In the genomic region with DNA sequence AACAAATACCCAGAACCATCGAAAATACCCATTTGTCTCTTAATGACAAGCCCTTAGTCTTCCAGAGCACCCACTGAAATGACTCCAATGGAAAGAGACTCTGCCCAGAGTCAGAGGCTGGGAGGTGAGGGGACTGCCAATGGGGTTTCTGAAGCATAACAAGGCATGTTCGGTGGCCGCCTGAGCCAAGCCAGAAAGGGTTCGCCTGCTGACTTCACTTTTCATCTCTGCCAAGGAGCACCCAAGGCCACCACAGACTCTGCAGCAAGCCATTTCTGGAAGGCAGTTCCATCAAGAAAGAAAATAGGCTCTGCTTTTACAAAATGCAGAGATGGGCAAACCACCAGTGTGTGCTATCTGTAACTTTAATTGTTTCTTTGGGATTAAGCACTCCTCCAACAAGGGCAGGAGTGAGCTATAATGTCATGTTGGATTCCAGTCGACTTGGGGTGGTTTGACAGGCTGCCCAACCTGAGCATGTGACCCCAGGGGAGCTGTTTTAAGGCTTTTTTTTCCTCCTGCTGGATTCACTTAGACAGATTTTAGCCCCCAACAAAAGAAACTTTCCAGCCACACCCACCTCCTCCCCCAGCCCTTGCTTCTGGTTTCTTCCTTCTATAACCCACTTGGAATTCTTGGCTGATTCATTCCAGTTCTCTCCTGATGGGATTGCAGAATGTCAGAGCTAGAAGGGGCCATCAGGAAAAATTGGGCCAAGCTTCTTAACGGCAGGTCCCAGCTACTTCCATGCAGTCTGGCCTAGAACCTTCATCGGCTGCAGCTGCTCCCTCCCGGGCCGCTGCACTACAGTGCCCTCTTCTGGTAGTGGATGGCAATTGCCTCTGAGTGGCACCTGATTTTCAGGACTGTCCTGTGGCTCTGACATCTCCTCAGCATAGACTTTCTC, we compare ENCODE assay signal across 8 cellular contexts. TPM values are rescaled to one million over a fixed set of nuclear protein-coding genes. Genes with fewer than 3 reads are reported as not detected.
DNase-seq lines count a peak whose midpoint lies in the region; ATAC-seq and TF ChIP-seq lines count a peak whose summit lies in the region.

No MANE protein-coding gene starts in this region.

- ATAC-seq in GM21576 (IDR thresholded peaks at IDR 0.05; ENCODE audit: unreplicated experiment), result peak; percentile 77
- ATAC-seq in left ventricle myocardium superior, result peak; percentile 79

- H3K27ac ChIP-seq in adrenal gland (peak overlapping the region in 2 of 5 donors; percentile 18 to 40), sigmoid colon (peak overlapping the region in 1 of 4 donors; percentile 38)

- 24 to 41% (median 29%) methylated on average over 8 to 9 of the region's 9 CpGs for WGBS in adrenal gland, 4 donors
- 44 to 48% methylated on average over 9 of the region's 9 CpGs for WGBS in sigmoid colon, 2 donors

- TF ChIP-seq POLR2A in adrenal gland (IDR thresholded peaks at IDR 0.05) (no peak), sigmoid colon (IDR thresholded peaks at IDR 0.05) (no peak)

- H3K36me3 ChIP-seq in adrenal gland (replicated peaks in 1 of 2) (no peaks in the 10 kb centered on the region), sigmoid colon (no peaks in the 10 kb centered on the region)

- H3K4me1 ChIP-seq in adrenal gland (replicated peaks in 1 of 2), result peaks cover 0 to 8% of the 10 kb centered on the region in 2 donors
- peaks cover 0 to 9% (median 2%) of the 10 kb centered on the region in 4 donors for H3K4me1 ChIP-seq in sigmoid colon

- peak; percentile 85 to 93 (median 90) for TF ChIP-seq CTCF in adrenal gland (IDR thresholded peaks at IDR 0.05)
- TF ChIP-seq CTCF in sigmoid colon (IDR thresholded peaks at IDR 0.05), result peak; percentile 74 to 96 (median 88)

- H3K4me3 ChIP-seq in adrenal gland, result no peak overlapping the region
- no peak overlapping the region for H3K4me3 ChIP-seq in sigmoid colon

- DNase-seq in COLO829 (ENCODE audit: low spot score), result peak; percentile 81
- DNase-seq in NCI-H1092 treated with DMSO at 0.1 percent for 48 hours (lab: John Stamatoyannopoulos, UW), result peak; percentile 48
- peak; percentile 32 to 60 (median 54) for DNase-seq in T-helper 1 cell
- DNase-seq in adrenal gland, result peak; percentile 62 to 86 (median 74)
- DNase-seq in left ventricle myocardium superior, result peak; percentile 67
- peak; percentile 86 for DNase-seq in sigmoid colon
- DNase-seq in mesenteric fat pad (ENCODE audit: low spot score), result no peak

- no peak for TF ChIP-seq EP300 in sigmoid colon (IDR thresholded peaks at IDR 0.05)

- intact Hi-C loops in adrenal gland (cut with DNase I), result loop anchor here in 1 of 2 donors (5.0 kb wide), 1 partner anchor 806 kb away; no protein-coding TSS in a partner anchor
- intact Hi-C loops in left ventricle myocardium superior (cut with micrococcal nuclease), result loop anchor here (10.0 kb wide), 1 partner anchor 809 kb away; no protein-coding TSS in a partner anchor
- intact Hi-C loops in sigmoid colon (cut with DNase I), result loop anchor here (2.0 to 5.0 kb wide), 3 partner anchors 86 to 803 kb away; partner anchors contain the start of gene NUAK1

- H3K27me3 ChIP-seq in adrenal gland (no peaks in the 10 kb centered on the region), sigmoid colon (no peaks in the 10 kb centered on the region)

- H3K9me3 ChIP-seq in adrenal gland (replicated peaks in 1 of 3) (no peaks in the 10 kb centered on the region), sigmoid colon (no peaks in the 10 kb centered on the region)

RNA-seq across cellular contexts. Expression of gene CKAP4, which starts 24.1 kb away (rescaled TPM):
- total RNA-seq in adrenal gland, result 100 to 1,000 TPM in 1 of 8 donors, 10 to 100 TPM in 7; 61.5 to 101 (median 91.5) TPM
- 100 to 1,000 TPM in 1 of 3 donors, 10 to 100 TPM in 2; 11.0 to 101 (median 17.6) TPM for polyA plus RNA-seq in adrenal gland
- 37.5 TPM for total RNA-seq in left ventricle myocardium superior
- 10 to 100 TPM; 23.2 to 35.7 (median 25.5) TPM for total RNA-seq in sigmoid colon
- polyA plus RNA-seq in sigmoid colon, result 10 to 100 TPM in 2 of 3 donors, 1 to 10 TPM in 1; 9.2 to 49.1 (median 11.4) TPM
- total RNA-seq in mesenteric fat pad, result 46.0 TPM
